In genomic region chr16:31084584-31085298, GRCh38 we compare ENCODE assay signal across 1 cellular context.
TF ChIP-seq lines count a peak whose summit lies in the region.

No MANE protein-coding gene starts in this region.

TF ChIP-seq in K562, 482 proteins besides CTCF, POLR2A, EP300 and RAD21:
- TF ChIP-seq POLR2G (IDR thresholded peaks at IDR 0.05; ENCODE audit: low read depth, low read length) (peak; percentile 68), PPARD (CRISPR knock-in tag; IDR thresholded peaks at IDR 0.05) (no peak), RBM22 (IDR thresholded peaks at IDR 0.05; ENCODE audit: low read depth, low read length, poor library complexity, severe bottlenecking) (peak; percentile 44), RBFOX2 (IDR thresholded peaks at IDR 0.05; ENCODE audit: low read depth, low read length) (peak; percentile 61), NCOA1 (IDR thresholded peaks at IDR 0.05; ENCODE audit: low read depth) (no peak)
